Comparison of ENCODE assay signal across 13 cellular contexts in genomic region chr22:18146389-18146753, GRCh38. TPM values are rescaled to one million over a fixed set of nuclear protein-coding genes. Genes with fewer than 3 reads are reported as not detected.
DNase-seq lines count a peak whose midpoint lies in the region; ATAC-seq and TF ChIP-seq lines count a peak whose summit lies in the region.
"Had no signal": no experiment of that assay in that cellular context is flagged by ENCODE, and none has a peak within 500 bp of the region (broad histone marks: within the 10 kb centered on the region; RNA-seq: fewer than 3 reads in every experiment).

No MANE protein-coding gene starts in this region.

- H3K79me2 ChIP-seq in mesendoderm (ENCODE audit: control insufficient read depth, insufficient read depth, low read length) = no peaks in the 10 kb centered on the region

- BruUV-seq in Panc1 (replicated peaks; lab: Mats Ljungman, UMichigan) = TSS peak; percentile 46

- H3K9ac ChIP-seq in mesendoderm (ENCODE audit: low read length) = no peak overlapping the region
- H3K9ac ChIP-seq: BLaER1 had no signal

- H2AK5ac ChIP-seq in mesendoderm (ENCODE audit: low read length) = no peak overlapping the region

- H3K9me3 Mint-ChIP-seq in naive thymus-derived CD8-positive, alpha-beta T cell = no peaks in the 10 kb centered on the region
- H3K9me3 Mint-ChIP-seq: CD4-positive, CD25-positive, alpha-beta regulatory T cell had no signal

- H3K4me3 ChIP-seq in Panc1 (ENCODE audit: low read depth in 2 of 2, low read length in 2 of 2) (no peak overlapping the region), mesendoderm (ENCODE audit: low read length) (no peak overlapping the region), gastrocnemius medialis (no peak overlapping the region)
- H3K4me3 ChIP-seq: A549, BLaER1, HAP-1 had no signal

- peaks cover 0 to 1% (median 0%) of the 10 kb centered on the region in 3 donors for H3K36me3 Mint-ChIP-seq in naive thymus-derived CD8-positive, alpha-beta T cell
- H3K36me3 Mint-ChIP-seq: CD4-positive, CD25-positive, alpha-beta regulatory T cell had no signal

- no peak overlapping the region for H4K5ac ChIP-seq in mesendoderm (ENCODE audit: low read length)

- H3K36me3 ChIP-seq in Panc1 (ENCODE audit: control insufficient read depth, insufficient read depth, low read length) = no peaks in the 10 kb centered on the region
- no peaks in the 10 kb centered on the region for H3K36me3 ChIP-seq in mesendoderm (ENCODE audit: control insufficient read depth, insufficient read depth, low read length)
- H3K36me3 ChIP-seq in gastrocnemius medialis = no peaks in the 10 kb centered on the region
- H3K36me3 ChIP-seq: HAP-1 had no signal

- TF ChIP-seq POLR2A in gastrocnemius medialis (IDR thresholded peaks at IDR 0.05) = no peak

- H3K4me1 Mint-ChIP-seq in naive thymus-derived CD8-positive, alpha-beta T cell = peaks cover 11 to 36% (median 30%) of the 10 kb centered on the region in 4 donors

- POLR2A ChIA-PET in Panc1 (lab: Charles Lee) = no interaction called here
- POLR2A ChIA-PET in naive thymus-derived CD8-positive, alpha-beta T cell (lab: Charles Lee) = no interaction called here

- H3K56ac ChIP-seq in mesendoderm (ENCODE audit: low read length) = peak overlapping the region; percentile 15

- no CpG with 5 or more reads among the region's 3 CpGs for WGBS in mesendoderm (ENCODE audit: extremely low coverage, insufficient coverage, low lambda C conversion rate)

- H2BK120ac ChIP-seq in mesendoderm (ENCODE audit: low read depth, low read length) = no peak overlapping the region

- no peak overlapping the region for H2BK15ac ChIP-seq in mesendoderm (replicated peaks; ENCODE audit: low read depth)

- DNase-seq in Panc1 (ENCODE audit: low read depth, low spot score) (no peak), mesendoderm (no peak), gastrocnemius medialis (no peak)
- no peak for DNase-seq in activated CD4-positive, alpha-beta T cell treated with anti-CD3 and anti-CD28 coated beads for 48 hours
- DNase-seq in naive thymus-derived CD8-positive, alpha-beta T cell = no peak
- DNase-seq: CD4-positive, CD25-positive, alpha-beta regulatory T cell; GF-D8; HFFc6 had no signal

- CTCF ChIA-PET in Panc1 (lab: Charles Lee) = no interaction called here

- intact Hi-C loops in Panc1 (cut with micrococcal nuclease; ENCODE audit: unreplicated experiment) (no loop called here), gastrocnemius medialis (cut with DNase I; ENCODE audit: low total_unique reads) (no loop called here)

- H4K8ac ChIP-seq in mesendoderm (ENCODE audit: low read depth, low read length) = no peak overlapping the region

- peak overlapping the region in 2 of 10 donors; percentile 8 to 22 for H3K27ac Mint-ChIP-seq in naive thymus-derived CD8-positive, alpha-beta T cell
- H3K27ac Mint-ChIP-seq: CD4-positive, CD25-positive, alpha-beta regulatory T cell; HFFc6 had no signal

- H3K27ac ChIP-seq in Panc1 (ENCODE audit: low read length) = no peak overlapping the region
- H3K27ac ChIP-seq in mesendoderm (ENCODE audit: low read depth, low read length) = no peak overlapping the region
- H3K27ac ChIP-seq in gastrocnemius medialis = peak overlapping the region; percentile 47 to 69 (median 55)
- H3K27ac ChIP-seq: A549, BLaER1, HL-60 had no signal

- no peaks in the 10 kb centered on the region for H3K27me3 Mint-ChIP-seq in naive thymus-derived CD8-positive, alpha-beta T cell
- H3K27me3 Mint-ChIP-seq: CD4-positive, CD25-positive, alpha-beta regulatory T cell had no signal

- H3K23ac ChIP-seq in mesendoderm (ENCODE audit: low read length) = no peak overlapping the region

- TF ChIP-seq CTCF in Panc1 (IDR thresholded peaks at IDR 0.05) (no peak), gastrocnemius medialis (IDR thresholded peaks at IDR 0.05 in 4 of 5, conservative IDR thresholded peaks at IDR 0.05 in 1 of 5) (no peak)

- in situ Hi-C loops in Panc1 (cut with HindIII; ENCODE audit: low pct_unique_long_range_greater_than_20kb, low sequenced_read_pairs) (no loop called here), gastrocnemius medialis (cut with MboI; ENCODE audit: low sequenced_read_pairs in 4 of 4) (no loop called here)

- H3K9me3 ChIP-seq in Panc1 (ENCODE audit: control insufficient read depth, insufficient read depth, low read depth, low read length) (no peaks in the 10 kb centered on the region), gastrocnemius medialis (no peaks in the 10 kb centered on the region)
- H3K9me3 ChIP-seq: A549, HAP-1 had no signal

- H3K79me1 ChIP-seq in mesendoderm (ENCODE audit: low read length) = no peaks in the 10 kb centered on the region

- H3K4ac ChIP-seq in mesendoderm (ENCODE audit: low read depth, low read length) = no peak overlapping the region

- H3K4me1 ChIP-seq in Panc1 (ENCODE audit: control insufficient read depth, insufficient read depth, low read length) (no peaks in the 10 kb centered on the region; the same call in 1 of the 2 replicates), mesendoderm (ENCODE audit: control insufficient read depth, low read depth, low read length) (no peaks in the 10 kb centered on the region), gastrocnemius medialis (peaks cover 3 to 19% of the 10 kb centered on the region in 2 donors)
- H3K4me1 ChIP-seq: A549 had no signal

- H2BK5ac ChIP-seq in mesendoderm (ENCODE audit: low read length) = no peak overlapping the region

- H3K27me3 ChIP-seq in Panc1 (ENCODE audit: control insufficient read depth, insufficient read depth, low read length) (no peaks in the 10 kb centered on the region), mesendoderm (ENCODE audit: insufficient read depth, low read length, poor library complexity) (no peaks in the 10 kb centered on the region), gastrocnemius medialis (no peaks in the 10 kb centered on the region)
- H3K27me3 ChIP-seq: BLaER1 had no signal

- no peak overlapping the region for H3K4me2 ChIP-seq in mesendoderm (ENCODE audit: low read length)
- H3K4me2 ChIP-seq: A549, BLaER1 had no signal

- H3K18ac ChIP-seq in mesendoderm (ENCODE audit: low read length) = no peak overlapping the region

- ATAC-seq in Panc1 (no peak), gastrocnemius medialis (no peak), GM18520 (IDR thresholded peaks at IDR 0.05; ENCODE audit: unreplicated experiment) (no peak)
- ATAC-seq in naive thymus-derived CD8-positive, alpha-beta T cell = no peak
- ATAC-seq: A549 had no signal

- no peak overlapping the region for H3K4me3 Mint-ChIP-seq in naive thymus-derived CD8-positive, alpha-beta T cell
- H3K4me3 Mint-ChIP-seq: HFFc6 had no signal

RNA-seq across cellular contexts. Expression of gene USP18, which starts 3.6 kb away (rescaled TPM):
- 10.5 TPM for total RNA-seq in Panc1 (2021; ENCODE audit: unreplicated experiment)
- 8.2 TPM for polyA plus RNA-seq in Panc1 (2012; ENCODE audit: insufficient read length)
- polyA plus RNA-seq in mesendoderm (2013, experiment 1 of 2) = 5.6 TPM
- polyA plus RNA-seq in mesendoderm (2013, experiment 2 of 2) = 5.0 TPM
- total RNA-seq in gastrocnemius medialis = 1 to 10 TPM; 1.1 to 4.8 (median 2.9) TPM
- total RNA-seq in naive thymus-derived CD8-positive, alpha-beta T cell = 1 to 10 TPM; 2.9 to 3.9 TPM
- polyA plus RNA-seq in naive thymus-derived CD8-positive, alpha-beta T cell = 10 to 100 TPM in 1 of 3 donors, 1 to 10 TPM in 2; 8.0 to 11.2 (median 9.1) TPM

RNA-seq across cellular contexts. Expression of gene TUBA8, which starts 35.8 kb away (rescaled TPM):
- 1.3 TPM for total RNA-seq in Panc1 (2021; ENCODE audit: unreplicated experiment)
- polyA plus RNA-seq in Panc1 (2012; ENCODE audit: insufficient read length) = 2.4 TPM
- polyA plus RNA-seq in mesendoderm (2013, experiment 1 of 2) = 0.91 TPM
- polyA plus RNA-seq in mesendoderm (2013, experiment 2 of 2) = 0.97 TPM
- 100 to 1,000 TPM in 1 of 4 donors, 10 to 100 TPM in 3; 57.8 to 114 (median 77.7) TPM for total RNA-seq in gastrocnemius medialis
- total RNA-seq in naive thymus-derived CD8-positive, alpha-beta T cell = 1 to 10 TPM; 2.9 to 3.9 TPM
- 1 to 10 TPM in 1 of 3 donors, under 1 TPM in 1, not detected in 1; 0.80 to 1.3 TPM for polyA plus RNA-seq in naive thymus-derived CD8-positive, alpha-beta T cell

Comparison
In these comparisons a context has a peak if more than half of its experiments do, and no peak if none do; other contexts are left out.
1. H3K27ac ChIP-seq: peak in gastrocnemius medialis (4 of 4); none in Panc1 (single experiment) and mesendoderm (single experiment).
2. RNA of gene TUBA8, which starts 35.8 kb away (total RNA-seq): 57.8 to 114 TPM in gastrocnemius medialis; 2.9 to 3.9 TPM in naive thymus-derived CD8-positive, alpha-beta T cell and 1.3 TPM in Panc1 (single experiment); every median in the first group is over 10 times any median in the second.